14 cellular contexts compared by ENCODE assay signal in the genomic region with DNA sequence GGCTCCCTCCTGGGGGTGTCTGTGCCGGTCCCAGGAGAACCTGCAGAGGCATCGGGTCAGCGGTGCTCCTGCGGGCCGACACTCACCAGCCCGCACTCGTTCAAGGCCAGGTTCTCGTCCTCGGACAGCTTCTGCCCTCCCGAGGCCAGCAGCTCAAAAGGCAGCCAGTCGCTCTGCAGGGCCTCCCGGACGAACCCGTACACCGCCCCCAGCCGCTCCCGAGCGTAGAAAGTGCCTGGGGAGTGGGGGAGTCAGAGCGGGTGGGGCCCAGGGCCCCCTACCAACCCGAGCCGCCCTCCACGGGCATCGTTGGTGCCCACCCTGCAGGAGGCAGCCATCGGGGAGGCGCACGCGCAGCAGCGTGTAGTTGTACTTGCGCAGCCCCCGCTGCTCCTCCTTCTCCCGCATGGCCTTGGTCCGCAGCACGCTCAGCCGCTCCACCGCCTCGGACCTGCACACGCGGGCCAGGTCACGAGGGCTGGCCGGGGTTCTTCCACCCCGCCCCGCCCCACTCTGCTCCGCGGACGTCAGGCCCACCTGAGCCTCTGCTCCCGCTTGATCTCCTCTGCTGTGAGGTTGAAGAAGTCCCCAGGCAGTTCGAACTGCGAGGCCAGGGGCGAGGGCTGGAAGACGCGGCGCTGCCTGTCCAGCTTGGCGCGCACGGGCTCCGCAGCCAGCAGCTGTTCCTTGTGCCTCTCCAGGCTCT.
"Had no signal": no experiment of that assay in that cellular context is flagged by ENCODE, and none has a peak within 500 bp of the region (broad histone marks: within the 10 kb centered on the region; RNA-seq: fewer than 3 reads in every experiment).

No MANE protein-coding gene starts in this region.

- H3K27ac Mint-ChIP-seq: activated CD4-positive, alpha-beta memory T cell treated with anti-CD3 and anti-CD28 coated beads, Interleukin-2, amount 10 ng/mL, durations not matched to agents 7 days and 5 days; activated naive CD4-positive, alpha-beta T cell treated with anti-CD3 and anti-CD28 coated beads, Interleukin-2, amount 10 ng/mL, durations not matched to agents 7 days and 5 days; activated T-helper 1 cell treated with anti-CD3 and anti-CD28 coated beads, Interleukin-12 subunit alpha, Interleukin-12 subunit beta, Interleukin-2, Interleukin-4 antibody, amounts not matched to agents 30 ng/mL and 10 ng/mL and 1 ng/mL, durations not matched to agents 14 hours and 24 hours and 36 hours; naive thymus-derived CD8-positive, alpha-beta T cell; stimulated activated memory B cell treated with anti-CD40 and anti-IgM and Interleukin-4, amounts not matched to agents 10 μg/mL and 1 μg/mL and 100 μg/mL, for 72 hours had no signal

- ATAC-seq: gastroesophageal sphincter; mucosa of descending colon; naive thymus-derived CD8-positive, alpha-beta T cell; stimulated activated memory B cell treated with anti-CD40 and anti-IgM and Interleukin-4, amounts not matched to agents 10 μg/mL and 1 μg/mL and 100 μg/mL, for 72 hours had no signal

- H3K27me3 Mint-ChIP-seq: activated CD4-positive, alpha-beta memory T cell treated with anti-CD3 and anti-CD28 coated beads, Interleukin-2, amount 10 ng/mL, durations not matched to agents 7 days and 5 days; activated naive CD4-positive, alpha-beta T cell treated with anti-CD3 and anti-CD28 coated beads, Interleukin-2, amount 10 ng/mL, durations not matched to agents 7 days and 5 days; naive thymus-derived CD8-positive, alpha-beta T cell; stimulated activated memory B cell treated with anti-CD40 and anti-IgM and Interleukin-4, amounts not matched to agents 10 μg/mL and 1 μg/mL and 100 μg/mL, for 72 hours had no signal

- H3K4me3 ChIP-seq: gastroesophageal sphincter, mucosa of descending colon, prostate gland, transverse colon had no signal

- H3K4me3 Mint-ChIP-seq: activated CD4-positive, alpha-beta memory T cell treated with anti-CD3 and anti-CD28 coated beads, Interleukin-2, amount 10 ng/mL, durations not matched to agents 7 days and 5 days; activated naive CD4-positive, alpha-beta T cell treated with anti-CD3 and anti-CD28 coated beads, Interleukin-2, amount 10 ng/mL, durations not matched to agents 7 days and 5 days; activated T-helper 1 cell treated with anti-CD3 and anti-CD28 coated beads, Interleukin-12 subunit alpha, Interleukin-12 subunit beta, Interleukin-2, Interleukin-4 antibody, amounts not matched to agents 30 ng/mL and 10 ng/mL and 1 ng/mL, durations not matched to agents 14 hours and 24 hours and 36 hours; naive thymus-derived CD8-positive, alpha-beta T cell; stimulated activated memory B cell treated with anti-CD40 and anti-IgM and Interleukin-4, amounts not matched to agents 10 μg/mL and 1 μg/mL and 100 μg/mL, for 72 hours had no signal

- DNase-seq: activated CD4-positive, alpha-beta memory T cell treated with anti-CD3 and anti-CD28 coated beads, Interleukin-2, amount 10 ng/mL, durations not matched to agents 7 days and 5 days; activated CD8-positive, alpha-beta memory T cell treated with anti-CD3 and anti-CD28 coated beads, Interleukin-2, amount 50 U/mL, for 4 hours; activated naive CD4-positive, alpha-beta T cell treated with anti-CD3 and anti-CD28 coated beads, Interleukin-2, amount 10 ng/mL, durations not matched to agents 7 days and 5 days; caudate nucleus; cortex of kidney; effector CD8-positive, alpha-beta T cell; mucosa of descending colon; nucleus accumbens; transverse colon had no signal

- H3K4me1 ChIP-seq: prostate gland, transverse colon had no signal

- H3K9me3 ChIP-seq: gastroesophageal sphincter, mucosa of descending colon, prostate gland, transverse colon had no signal

- H3K27me3 ChIP-seq: gastroesophageal sphincter, transverse colon had no signal

- H3K9me3 Mint-ChIP-seq: activated CD4-positive, alpha-beta memory T cell treated with anti-CD3 and anti-CD28 coated beads, Interleukin-2, amount 10 ng/mL, durations not matched to agents 7 days and 5 days; activated naive CD4-positive, alpha-beta T cell treated with anti-CD3 and anti-CD28 coated beads, Interleukin-2, amount 10 ng/mL, durations not matched to agents 7 days and 5 days; activated T-helper 1 cell treated with anti-CD3 and anti-CD28 coated beads, Interleukin-12 subunit alpha, Interleukin-12 subunit beta, Interleukin-2, Interleukin-4 antibody, amounts not matched to agents 30 ng/mL and 10 ng/mL and 1 ng/mL, durations not matched to agents 14 hours and 24 hours and 36 hours; naive thymus-derived CD8-positive, alpha-beta T cell; stimulated activated memory B cell treated with anti-CD40 and anti-IgM and Interleukin-4, amounts not matched to agents 10 μg/mL and 1 μg/mL and 100 μg/mL, for 72 hours had no signal

- H3K27ac ChIP-seq: gastroesophageal sphincter, prostate gland, transverse colon had no signal
